10 cellular contexts compared by ENCODE assay signal in the genomic region with DNA sequence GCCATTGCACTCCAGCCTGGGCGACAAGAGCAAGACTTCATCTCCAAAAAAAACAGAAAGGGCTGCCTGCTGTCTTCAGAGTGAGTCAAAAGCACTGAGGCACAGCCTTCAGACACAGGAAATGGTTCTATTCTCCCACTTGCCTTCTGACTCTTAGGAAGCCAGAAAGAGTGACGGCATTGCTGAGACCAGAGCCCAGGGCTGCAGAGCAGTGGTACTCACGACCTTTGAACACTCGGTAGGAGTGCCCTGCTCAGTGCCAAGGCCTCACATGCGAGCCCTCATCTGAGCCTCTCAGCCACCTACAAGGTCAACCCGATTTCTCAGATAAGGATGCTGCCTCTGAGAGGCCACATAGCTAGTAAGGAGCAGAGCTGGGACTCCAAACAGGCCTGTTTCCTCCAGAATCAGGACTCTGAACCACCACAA. TPM values are rescaled to one million over a fixed set of nuclear protein-coding genes. Genes with fewer than 3 reads are reported as not detected.
DNase-seq lines count a peak whose midpoint lies in the region; ATAC-seq and TF ChIP-seq lines count a peak whose summit lies in the region.
"Had no signal": no experiment of that assay in that cellular context is flagged by ENCODE, and none has a peak within 500 bp of the region (broad histone marks: within the 10 kb centered on the region; RNA-seq: fewer than 3 reads in every experiment).

No MANE protein-coding gene starts in this region.

- DNase-seq in CD14-positive monocyte (ENCODE audit: low spot score): no peak
- DNase-seq in dermis blood vessel endothelial cell: peak; percentile 41
- DNase-seq in RWPE1 (ENCODE audit: low spot score): no peak
- DNase-seq in osteocyte (ENCODE audit: extremely low spot score, unreplicated experiment): no peak
- no peak for DNase-seq in SJCRH30
- DNase-seq: DMS53, NCI-H1694 had no signal

- no peaks in the 10 kb centered on the region for H3K36me3 ChIP-seq in SJCRH30

- CTCF ChIA-PET in RWPE1 (lab: Yijun Ruan, JAX): interaction anchor here (0.7 to 1.7 kb wide), 3 partner anchors 16 to 68 kb away, joined by 3 to 4 read pairs (median 4); no protein-coding TSS in a partner anchor

- H3K4me3 Mint-ChIP-seq in CD14-positive monocyte: no peak overlapping the region
- H3K4me3 Mint-ChIP-seq in osteocyte (ENCODE audit: unreplicated experiment): no peak overlapping the region

- H3K36me3 Mint-ChIP-seq in CD14-positive monocyte: peaks cover 32 to 38% of the 10 kb centered on the region in 2 donors
- H3K36me3 Mint-ChIP-seq in osteocyte (ENCODE audit: unreplicated experiment): peaks cover 21% of the 10 kb centered on the region

- no peak overlapping the region for H3K4me3 ChIP-seq in SJCRH30

- peaks cover 0 to 2% (median 0%) of the 10 kb centered on the region in 3 donors for H3K27me3 Mint-ChIP-seq in CD14-positive monocyte (ENCODE audit: low read depth in 3 of 3)
- H3K27me3 Mint-ChIP-seq in osteocyte (ENCODE audit: unreplicated experiment): no peaks in the 10 kb centered on the region

- H3K27ac Mint-ChIP-seq in CD14-positive monocyte (peak overlapping the region in 5 of 7 donors; percentile 20 to 99 (median 95)), osteocyte (ENCODE audit: unreplicated experiment) (no peak overlapping the region)

- POLR2A ChIA-PET in RWPE1 (lab: Yijun Ruan, JAX; ENCODE audit: low non-redundant PET): no interaction called here

- intact Hi-C loops in CD14-positive monocyte (cut with micrococcal nuclease): loop anchor here in 1 of 2 donors (5.0 kb wide), 1 partner anchor 37 kb away; no protein-coding TSS in a partner anchor

- H3K9me3 ChIP-seq in SJCRH30 (replicated peaks): no peaks in the 10 kb centered on the region

- TF ChIP-seq CTCF in CD14-positive monocyte (IDR thresholded peaks at IDR 0.05) (no peak), RWPE1 (conservative IDR thresholded peaks at IDR 0.05; ENCODE audit: low read depth) (no peak), osteocyte (IDR thresholded peaks at IDR 0.05) (no peak)

- H3K4me1 Mint-ChIP-seq in CD14-positive monocyte: peaks cover 49% of the 10 kb centered on the region
- peaks cover 5% of the 10 kb centered on the region for H3K4me1 Mint-ChIP-seq in osteocyte (ENCODE audit: unreplicated experiment)

- H3K27ac ChIP-seq in RWPE1 (no peak overlapping the region; the same call in 1 of the 2 replicates), SJCRH30 (no peak overlapping the region)

- H3K4me1 ChIP-seq in SJCRH30: no peaks in the 10 kb centered on the region

- ATAC-seq in GM19025 (IDR thresholded peaks at IDR 0.05; ENCODE audit: low read depth, unreplicated experiment): peak; percentile 73
- peak; percentile 42 for ATAC-seq in HG03558 (IDR thresholded peaks at IDR 0.05; ENCODE audit: extremely low read depth, unreplicated experiment)
- no peak for ATAC-seq in GM21723 (IDR thresholded peaks at IDR 0.05; ENCODE audit: unreplicated experiment)

- no peaks in the 10 kb centered on the region for H3K27me3 ChIP-seq in SJCRH30

- H3K9me3 Mint-ChIP-seq in CD14-positive monocyte: no peaks in the 10 kb centered on the region
- H3K9me3 Mint-ChIP-seq in osteocyte (ENCODE audit: unreplicated experiment): no peaks in the 10 kb centered on the region

RNA-seq across cellular contexts. Expression of gene ITGAE, which starts 3.5 kb away (rescaled TPM):
- 10 to 100 TPM; 66.6 to 78.8 TPM for polyA plus RNA-seq in CD14-positive monocyte
- total RNA-seq in dermis blood vessel endothelial cell: 7.3 and 15.7 TPM in 2 replicates
- 24.5 and 25.3 TPM in 2 replicates for total RNA-seq in osteocyte
- total RNA-seq in SJCRH30 (2014; rRNA removed; shearing (Covaris generic)): 31.0 and 31.6 TPM in 2 replicates

RNA-seq across cellular contexts. Expression of gene NCBP3, which starts 41.5 kb away (rescaled TPM):
- 1 to 10 TPM; 4.9 to 8.5 TPM for polyA plus RNA-seq in CD14-positive monocyte
- total RNA-seq in dermis blood vessel endothelial cell: 20.9 and 23.8 TPM in 2 replicates
- 44.4 and 45.8 TPM in 2 replicates for total RNA-seq in osteocyte
- total RNA-seq in SJCRH30 (2014; rRNA removed; shearing (Covaris generic)): 23.3 and 25.4 TPM in 2 replicates
